1 cellular context compared by ENCODE assay signal in genomic region chr1:158818560-158818959, GRCh38.
TF ChIP-seq lines count a peak whose summit lies in the region.

No MANE protein-coding gene starts in this region.

TF ChIP-seq in HepG2, 621 proteins besides CTCF, POLR2A, EP300 and RAD21:
- TF ChIP-seq FOXC1 (CRISPR knock-in tag; IDR thresholded peaks at IDR 0.05; ENCODE audit: borderline replicate concordance) (no peak), ZNF747 (CRISPR knock-in tag; IDR thresholded peaks at IDR 0.05; ENCODE audit: borderline replicate concordance) (no peak), ZNF496 (CRISPR knock-in tag; IDR thresholded peaks at IDR 0.05; ENCODE audit: insufficient replicate concordance) (no peak), BORCS8-MEF2B (CRISPR knock-in tag; IDR thresholded peaks at IDR 0.05) (no peak), SUZ12 (IDR thresholded peaks at IDR 0.05; ENCODE audit: low read depth, low read length) (no peak), NCOA2 (CRISPR knock-in tag; IDR thresholded peaks at IDR 0.05) (no peak), TBX3 (IDR thresholded peaks at IDR 0.05; ENCODE audit: borderline replicate concordance) (no peak), ZBTB10 (CRISPR knock-in tag; IDR thresholded peaks at IDR 0.05; ENCODE audit: borderline replicate concordance) (no peak), ZNF674 (CRISPR knock-in tag; IDR thresholded peaks at IDR 0.05; ENCODE audit: low read depth) (no peak), ZNF431 (CRISPR knock-in tag; IDR thresholded peaks at IDR 0.05; ENCODE audit: borderline replicate concordance, low read depth) (no peak), ZNF607 (CRISPR knock-in tag; IDR thresholded peaks at IDR 0.05; ENCODE audit: borderline replicate concordance) (no peak), SMARCE1 (IDR thresholded peaks at IDR 0.05; ENCODE audit: borderline replicate concordance) (no peak)
